Comparison of ENCODE assay signal across 9 cellular contexts in the genomic region with DNA sequence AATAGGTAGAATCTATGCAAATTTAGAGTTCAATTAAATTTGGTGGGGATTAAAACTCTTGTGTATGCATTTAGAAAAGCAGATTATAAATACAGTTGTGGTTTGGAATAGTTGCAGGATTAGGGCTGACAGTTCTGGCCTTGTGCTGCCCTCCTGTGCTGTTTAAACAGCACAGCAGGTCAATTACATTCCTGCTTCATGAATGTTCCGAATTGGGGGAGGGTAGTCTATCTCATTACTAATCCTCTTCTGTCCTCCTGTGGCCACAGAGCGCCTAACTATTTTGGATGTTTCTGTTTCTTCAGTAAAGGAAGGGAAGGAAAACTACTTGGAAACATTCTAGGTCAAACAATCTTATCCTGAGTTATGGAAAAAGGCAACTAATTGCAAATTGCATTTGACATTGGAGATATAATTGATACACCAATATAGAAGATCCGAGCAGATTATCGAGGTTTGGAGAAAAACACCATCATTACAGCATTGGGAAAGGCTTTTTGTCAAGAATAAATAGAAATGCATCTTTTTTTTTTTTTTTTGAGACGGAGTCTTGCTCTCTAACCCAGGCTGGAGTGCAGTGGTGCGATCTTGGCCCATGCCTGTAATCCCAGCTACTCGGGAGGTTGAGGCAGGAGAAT. TPM values are rescaled to one million over a fixed set of nuclear protein-coding genes. Genes with fewer than 3 reads are reported as not detected.
DNase-seq lines count a peak whose midpoint lies in the region; ATAC-seq and TF ChIP-seq lines count a peak whose summit lies in the region.
"Had no signal": no experiment of that assay in that cellular context is flagged by ENCODE, and none has a peak within 500 bp of the region (broad histone marks: within the 10 kb centered on the region; RNA-seq: fewer than 3 reads in every experiment).

No MANE protein-coding gene starts in this region.

- H3K36me3 ChIP-seq in Caco-2 (ENCODE audit: control insufficient read depth, insufficient read depth, low read length), result no peaks in the 10 kb centered on the region

- H3K27ac ChIP-seq in HL-60 (replicated peaks), result no peak overlapping the region
- H3K27ac ChIP-seq in right cardiac atrium (ENCODE audit: low read length), result no peak overlapping the region

- 41% methylated on average over 7 of the region's 7 CpGs for WGBS in right cardiac atrium

- TF ChIP-seq CTCF in Caco-2 (IDR thresholded peaks at IDR 0.05; ENCODE audit: insufficient read depth in 1 of 2, low read depth in 1 of 2, low read length in 1 of 2, severe bottlenecking in 1 of 2, unreplicated experiment in 1 of 2) (peak; percentile 98), HL-60 (IDR thresholded peaks at IDR 0.05; ENCODE audit: insufficient read depth, low read length) (peak; percentile 85)

- H3K27ac Mint-ChIP-seq in Caco-2 (ENCODE audit: unreplicated experiment), result no peak overlapping the region

- no peak overlapping the region for H3K4me3 ChIP-seq in Caco-2 (ENCODE audit: low read depth, low read length)
- no peak overlapping the region for H3K4me3 ChIP-seq in HL-60 (replicated peaks; ENCODE audit: insufficient read depth, low read length)
- H3K4me3 ChIP-seq in right cardiac atrium (ENCODE audit: low read length), result no peak overlapping the region

- CTCF ChIA-PET in Caco-2 (lab: Charles Lee), result interaction anchor here (1.2 kb wide), 1 partner anchor 33 kb away, joined by 6 read pairs; no protein-coding TSS in a partner anchor

- no peaks in the 10 kb centered on the region for H3K9me3 Mint-ChIP-seq in Caco-2 (ENCODE audit: unreplicated experiment)

- H3K4me1 Mint-ChIP-seq in Caco-2 (ENCODE audit: low read depth, unreplicated experiment), result peaks cover 15% of the 10 kb centered on the region

- peak; percentile 83 to 86 for DNase-seq in Caco-2
- peak; percentile 75 to 78 for DNase-seq in HL-60 (ENCODE audit: low read depth in 1 of 2, low spot score in 1 of 2)
- DNase-seq in NCI-H82 (lab: John Stamatoyannopoulos, UW), result peak; percentile 98
- peak in 36 of 58 donors; percentile 8 to 88 (median 48) for DNase-seq in anterior cingulate cortex (lab: John Stamatoyannopoulos, UW)
- peak; percentile 22 to 71 (median 64) for DNase-seq in right cardiac atrium
- DNase-seq in sciatic nerve (ENCODE audit: low spot score), result no peak
- no peak for DNase-seq in effector CD8-positive, alpha-beta T cell (lab: John Stamatoyannopoulos, UW)

- no peak overlapping the region for H3K4me3 Mint-ChIP-seq in Caco-2 (ENCODE audit: unreplicated experiment)

- POLR2A ChIA-PET in Caco-2 (lab: Charles Lee), result no interaction called here

- H3K4me1 ChIP-seq in Caco-2 (peaks cover 12% of the 10 kb centered on the region), right cardiac atrium (ENCODE audit: control insufficient read depth, insufficient read depth, low read length) (no peaks in the 10 kb centered on the region)

- BruUV-seq in Caco-2 (replicated peaks; lab: Mats Ljungman, UMichigan), result TSS peak; percentile 63

- intact Hi-C loops in Caco-2 (cut with micrococcal nuclease; ENCODE audit: unreplicated experiment), result loop anchor here (1.0 to 10.0 kb wide), 13 partner anchors 48 to 1152 kb away; a partner anchor contains a TSS
- intact Hi-C loops in right cardiac atrium (cut with DNase I), result loop anchor here in 2 of 4 donors (5.0 to 10.0 kb wide), 2 partner anchors 140 to 327 kb away; a partner anchor contains a TSS
- intact Hi-C loops in sciatic nerve (cut with DNase I), result no loop called here

- H3K9me3 ChIP-seq in Caco-2, result no peaks in the 10 kb centered on the region
- no peaks in the 10 kb centered on the region for H3K9me3 ChIP-seq in right cardiac atrium (ENCODE audit: control insufficient read depth, low read length)

- H3K27me3 ChIP-seq in Caco-2 (replicated peaks; ENCODE audit: control insufficient read depth, insufficient read depth, low read length) (no peaks in the 10 kb centered on the region), HL-60 (ENCODE audit: insufficient read depth, poor library complexity, severe bottlenecking) (no peaks in the 10 kb centered on the region), right cardiac atrium (ENCODE audit: control insufficient read depth, insufficient read depth) (no peaks in the 10 kb centered on the region)

- H3K27me3 Mint-ChIP-seq in Caco-2 (ENCODE audit: insufficient read depth, unreplicated experiment), result no peaks in the 10 kb centered on the region

- no peaks in the 10 kb centered on the region for H3K36me3 Mint-ChIP-seq in Caco-2 (ENCODE audit: insufficient read depth, unreplicated experiment)

- ATAC-seq in GM19035 (IDR thresholded peaks at IDR 0.05; ENCODE audit: unreplicated experiment) (peak; percentile 60), right cardiac atrium (peak; percentile 98), sciatic nerve (peak; percentile 99)

RNA-seq across cellular contexts. Expression of a gene that starts 8.7 kb away (rescaled TPM):
- total RNA-seq in Caco-2 (2022) (8.4 and 9.8 TPM in 2 replicates), right cardiac atrium (under 1 TPM in 1 of 4 donors, not detected in 3; 0.17 TPM), sciatic nerve (0.62 TPM)
- polyA plus RNA-seq in right cardiac atrium, result 0.05 TPM
- total RNA-seq: subcutaneous adipose tissue had no signal

RNA-seq across cellular contexts. Expression of a gene that starts 12.5 kb away (rescaled TPM):
- 107 and 115 TPM in 2 replicates for total RNA-seq in Caco-2 (2022)
- 10 to 100 TPM; 28.9 to 48.0 (median 46.5) TPM for total RNA-seq in right cardiac atrium
- 35.2 TPM for polyA plus RNA-seq in right cardiac atrium
- total RNA-seq in sciatic nerve, result 110 TPM

Comparison
In these comparisons a context has a peak if more than half of its experiments do, and no peak if none do; other contexts are left out.
1. DNase-seq: peak in Caco-2 (2 of 2), HL-60 (2 of 2), NCI-H82 (single experiment), anterior cingulate cortex (36 of 58) and right cardiac atrium (3 of 3); none in sciatic nerve (single experiment) and effector CD8-positive, alpha-beta T cell (single experiment).
2. Peak in every context shown above with its lines, with median percentiles within 50 percentile points of each other: ATAC-seq.